ENCODE assay signal across 28 cellular contexts in the genomic region with DNA sequence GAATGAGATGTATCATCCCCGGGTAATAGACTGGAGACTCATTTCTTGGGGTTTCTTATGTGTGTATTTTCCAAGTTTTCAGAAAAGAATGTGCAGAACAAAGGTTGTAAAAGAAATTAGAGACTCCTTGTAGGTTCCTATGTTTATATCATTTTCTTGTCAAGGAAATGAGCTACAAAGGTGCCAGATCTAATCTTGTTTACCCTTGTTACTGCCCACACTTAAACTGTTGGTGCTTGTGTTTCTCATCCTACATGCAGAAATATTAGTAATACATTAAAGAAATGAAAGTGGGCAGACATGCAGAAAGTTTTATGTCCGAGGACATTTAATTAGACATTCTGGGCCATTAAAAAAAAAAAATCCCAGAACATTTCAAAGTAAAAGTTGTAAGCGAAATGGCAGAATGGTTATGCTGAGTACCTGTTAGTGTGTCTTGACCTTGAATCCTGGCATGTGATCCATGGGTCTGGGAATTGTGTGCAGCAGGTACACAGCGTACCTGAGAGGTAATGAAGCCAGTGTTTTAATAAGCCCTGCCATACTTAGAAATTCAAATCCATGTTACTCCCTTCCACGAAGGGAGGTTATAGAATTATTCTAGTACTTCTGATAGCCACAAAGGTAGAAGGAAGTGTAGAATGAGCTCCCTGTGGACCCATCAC.
"Had no signal": no experiment of that assay in that cellular context is flagged by ENCODE, and none has a peak within 500 bp of the region (broad histone marks: within the 10 kb centered on the region; RNA-seq: fewer than 3 reads in every experiment).

No MANE protein-coding gene starts in this region.

- H3K4me3 ChIP-seq: hepatocyte, left ventricle myocardium inferior, lung, neural progenitor cell, ovary, prostate gland, skin epidermis, spleen, suprapubic skin, thoracic aorta, tibial nerve, upper lobe of left lung, vagina had no signal

- H3K27ac Mint-ChIP-seq: mesothelial cell of epicardium; natural killer cell; nephron progenitor cell; neural progenitor cell; stimulated activated effector memory CD8-positive, alpha-beta T cell treated with anti-CD3 and anti-CD28 coated beads, Interleukin-12 subunit alpha, Interleukin-12 subunit beta, amount 100 ng/mL, for 72 hours; stimulated activated naive CD8-positive, alpha-beta T cell treated with anti-CD3 and anti-CD28 coated beads, Interleukin-15, Interleukin-2, amounts not matched to agents 100 ng/mL and 50 ng/mL, for 24 hours had no signal

- H3K4me3 Mint-ChIP-seq: mesothelial cell of epicardium; naive B cell; natural killer cell; nephron progenitor cell; neural progenitor cell; stimulated activated effector memory CD8-positive, alpha-beta T cell treated with anti-CD3 and anti-CD28 coated beads, Interleukin-12 subunit alpha, Interleukin-12 subunit beta, amount 100 ng/mL, for 72 hours; stimulated activated naive CD8-positive, alpha-beta T cell treated with anti-CD3 and anti-CD28 coated beads, Interleukin-15, Interleukin-2, amounts not matched to agents 100 ng/mL and 50 ng/mL, for 24 hours had no signal

- H3K27ac ChIP-seq: hepatocyte, left ventricle myocardium inferior, neural progenitor cell, neutrophil, ovary, prostate gland, skin epidermis, spleen, suprapubic skin, thoracic aorta, tibial nerve, upper lobe of left lung, vagina had no signal

- H3K9ac ChIP-seq: neural progenitor cell had no signal

- H3K9me3 ChIP-seq: left ventricle myocardium inferior, neutrophil, ovary, prostate gland, spleen, suprapubic skin, thoracic aorta, tibial nerve, upper lobe of left lung, vagina had no signal

- H3K4me2 ChIP-seq: hepatocyte, neural progenitor cell had no signal

- H3K36me3 Mint-ChIP-seq: naive B cell, natural killer cell, neural progenitor cell had no signal

- H3K4me1 ChIP-seq: left ventricle myocardium inferior, prostate gland, spleen, suprapubic skin, vagina had no signal

- H3K36me3 ChIP-seq: neural progenitor cell, neutrophil, ovary, prostate gland, thoracic aorta, upper lobe of left lung had no signal

- ATAC-seq: natural killer cell; right cardiac atrium; sciatic nerve; stimulated activated effector memory CD8-positive, alpha-beta T cell treated with anti-CD3 and anti-CD28 coated beads, Interleukin-12 subunit alpha, Interleukin-12 subunit beta, amount 100 ng/mL, for 72 hours had no signal

- H3K27me3 ChIP-seq: hepatocyte, neural progenitor cell, neutrophil, ovary, spleen, suprapubic skin, tibial nerve, upper lobe of left lung, vagina had no signal

- DNase-seq: islet precursor cell; left ventricle myocardium inferior; mesendoderm; naive B cell; natural killer cell; nephron progenitor cell; occipital lobe; ovary; retina; right cardiac atrium; spleen; stimulated activated CD4-positive, alpha-beta T cell treated with anti-CD3 and anti-CD28 coated beads, Interleukin-4, amount 100 ng/mL, for 24 hours; stimulated activated naive CD4-positive, alpha-beta T cell; upper lobe of left lung had no signal

- H3K27me3 Mint-ChIP-seq: stimulated activated naive CD8-positive, alpha-beta T cell treated with anti-CD3 and anti-CD28 coated beads, Interleukin-15, Interleukin-2, amounts not matched to agents 100 ng/mL and 50 ng/mL, for 24 hours had no signal

- H3K4me1 Mint-ChIP-seq: natural killer cell; stimulated activated effector memory CD8-positive, alpha-beta T cell treated with anti-CD3 and anti-CD28 coated beads, Interleukin-12 subunit alpha, Interleukin-12 subunit beta, amount 100 ng/mL, for 72 hours had no signal
